In the genomic region with DNA sequence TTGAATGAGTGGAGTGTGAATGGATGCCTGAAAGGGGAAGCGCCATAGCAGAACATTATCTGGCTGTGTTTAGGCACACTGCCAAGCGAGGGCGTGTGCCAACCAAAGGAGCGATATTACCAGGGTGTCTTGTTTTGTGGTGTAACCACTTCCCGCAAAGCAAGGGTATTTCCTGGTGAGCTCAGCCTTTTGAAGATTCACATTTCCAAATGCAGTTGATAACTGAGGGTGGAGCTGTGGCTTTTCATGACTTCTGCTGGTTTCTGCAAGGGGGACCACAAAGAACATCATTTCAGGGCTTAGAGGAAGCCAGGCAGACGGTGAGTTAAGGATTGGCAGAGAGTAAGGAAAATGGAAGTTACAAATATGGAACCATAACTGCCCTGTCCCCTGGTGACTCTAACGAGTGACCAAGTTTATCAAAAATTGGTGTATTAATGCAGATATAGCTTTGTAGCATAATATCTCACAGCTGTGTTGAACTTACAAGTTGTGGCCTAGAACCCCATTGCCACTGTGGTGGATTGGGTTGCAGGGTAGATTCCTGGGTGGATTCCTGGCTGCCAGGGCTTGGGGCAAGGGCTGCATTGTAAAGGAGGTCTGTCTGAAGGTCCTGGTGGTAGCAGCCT, we compare ENCODE assay signal across 9 cellular contexts.
DNase-seq lines count a peak whose midpoint lies in the region; ATAC-seq, FAIRE-seq and TF ChIP-seq lines count a peak whose summit lies in the region.
"Had no signal": no experiment of that assay in that cellular context is flagged by ENCODE, and none has a peak within 500 bp of the region (broad histone marks: within the 10 kb centered on the region; RNA-seq: fewer than 3 reads in every experiment).

No MANE protein-coding gene starts in this region.

- no peaks in the 10 kb centered on the region for H3K36me3 ChIP-seq in K562 (ENCODE audit: control insufficient read depth, insufficient read depth, low read length)
- no peaks in the 10 kb centered on the region for H3K36me3 ChIP-seq in lung (ENCODE audit: control insufficient read depth in 2 of 2, insufficient read depth in 2 of 2, low read length in 2 of 2)

- H3K9me3 Mint-ChIP-seq in stimulated activated memory B cell treated with anti-CD40 and anti-IgM and Interleukin-4, amounts not matched to agents 10 μg/mL and 1 μg/mL and 100 μg/mL, for 72 hours: peaks cover 6% of the 10 kb centered on the region
- H3K9me3 Mint-ChIP-seq: neural crest cell had no signal

- no peaks in the 10 kb centered on the region for H3K79me2 ChIP-seq in K562 (ENCODE audit: control insufficient read depth, insufficient read depth, low read length)

- no peaks in the 10 kb centered on the region; the same call in 1 of the 2 replicates for H4K20me1 ChIP-seq in K562 (replicated peaks; ENCODE audit: control insufficient read depth, insufficient read depth, low read length)

- no peak for TF ChIP-seq POLR2A in K562 (conservative IDR thresholded peaks at IDR 0.05)

- H3K9ac ChIP-seq in K562 (ENCODE audit: insufficient read depth in 1 of 2, low read depth in 2 of 2, low read length in 2 of 2): no peak overlapping the region

- peak in 1 of 2 experiments; percentile 37; a peak in 1 of 4 replicates for TF ChIP-seq RAD21 in K562 (CRISPR knock-in tag; conservative IDR thresholded peaks at IDR 0.05 in 1 of 2, IDR thresholded peaks at IDR 0.05 in 1 of 2)

- in situ Hi-C loops in K562 (cut with MboI): no loop called here

- peaks cover 40% of the 10 kb centered on the region for H3K36me3 Mint-ChIP-seq in stimulated activated memory B cell treated with anti-CD40 and anti-IgM and Interleukin-4, amounts not matched to agents 10 μg/mL and 1 μg/mL and 100 μg/mL, for 72 hours

- H3K4me1 ChIP-seq in K562 (replicated peaks in 1 of 2; ENCODE audit: control insufficient read depth in 2 of 2, insufficient read depth in 2 of 2, low read length in 2 of 2) (peaks cover 3 to 21% of the 10 kb centered on the region in 2 experiments; a peak in 4 of 5 replicates), lung (ENCODE audit: control insufficient read depth in 2 of 2, insufficient read depth in 2 of 2, low read length in 2 of 2) (peaks cover 0 to 16% of the 10 kb centered on the region in 2 donors)

- H2AFZ ChIP-seq in K562 (ENCODE audit: low read depth, low read length): no peak overlapping the region

- no peak overlapping the region for H3K4me2 ChIP-seq in K562 (ENCODE audit: insufficient read depth, low read length)

- FAIRE-seq in K562 (lab: Jason Lieb, UNC): peak; percentile 75

- peak overlapping the region; percentile 22 for H3K4me3 Mint-ChIP-seq in stimulated activated memory B cell treated with anti-CD40 and anti-IgM and Interleukin-4, amounts not matched to agents 10 μg/mL and 1 μg/mL and 100 μg/mL, for 72 hours
- H3K4me3 Mint-ChIP-seq: neural crest cell had no signal

- intact Hi-C loops in K562 (cut with micrococcal nuclease): no loop called here

- no peaks in the 10 kb centered on the region for H3K27me3 Mint-ChIP-seq in stimulated activated memory B cell treated with anti-CD40 and anti-IgM and Interleukin-4, amounts not matched to agents 10 μg/mL and 1 μg/mL and 100 μg/mL, for 72 hours

- CTCF ChIA-PET in K562 (lab: Yijun Ruan, JAX; ENCODE audit: low intra/inter-chr PET ratio): no interaction called here

- no peak overlapping the region for H3K4me3 ChIP-seq in K562
- no peak overlapping the region for H3K4me3 ChIP-seq in lung

- H3K9me3 ChIP-seq in K562 (replicated peaks; ENCODE audit: control insufficient read depth, insufficient read depth, low read depth, low read length) (no peaks in the 10 kb centered on the region), lung (ENCODE audit: control insufficient read depth in 2 of 2, insufficient read depth in 1 of 2, low read length in 1 of 2) (peaks cover 0 to 2% of the 10 kb centered on the region in 2 donors)

- no peaks in the 10 kb centered on the region for H3K9me1 ChIP-seq in K562 (ENCODE audit: control insufficient read depth, insufficient read depth, low read length)

- no peak overlapping the region for H3K27ac ChIP-seq in K562 (ENCODE audit: extremely low read depth, low read depth, low read length)
- H3K27ac ChIP-seq in lung (ENCODE audit: low read depth in 1 of 2, low read length in 1 of 2): peak overlapping the region in 1 of 2 donors; percentile 35

- POLR2A ChIA-PET in K562 (lab: Yijun Ruan, JAX): no interaction called here

- H3K27ac Mint-ChIP-seq in stimulated activated memory B cell treated with anti-CD40 and anti-IgM and Interleukin-4, amounts not matched to agents 10 μg/mL and 1 μg/mL and 100 μg/mL, for 72 hours: peak overlapping the region; percentile 50

- DNase-seq in CD1c-positive myeloid dendritic cell (ENCODE audit: extremely low spot score) (peak; percentile 91), NAMALWA (ENCODE audit: low spot score) (peak; percentile 82), UCSD-AML1 (lab: John Stamatoyannopoulos, UW; ENCODE audit: unreplicated experiment) (peak; percentile 75), K562 (ENCODE audit: extremely low read depth in 1 of 4, low spot score in 3 of 4) (peak in 1 of 4 experiments; percentile 22), lung (ENCODE audit: low spot score) (peak; percentile 68)

- 7% methylated on average over 7 of the region's 7 CpGs for WGBS in K562 (ENCODE audit: insufficient coverage, low coverage, missing lambda C conversion rate)
- WGBS in lung, 2 donors: 16 to 30% methylated on average over 7 of the region's 7 CpGs

- ATAC-seq in GM21423 (IDR thresholded peaks at IDR 0.05; ENCODE audit: unreplicated experiment): peak; percentile 60
- no peak for ATAC-seq in K562
- ATAC-seq in lung (ENCODE audit: insufficient read depth, low FRiP score): peak; percentile 74
- ATAC-seq in stimulated activated memory B cell treated with anti-CD40 and anti-IgM and Interleukin-4, amounts not matched to agents 10 μg/mL and 1 μg/mL and 100 μg/mL, for 72 hours: peak; percentile 95
- no peak for ATAC-seq in HG03571 (IDR thresholded peaks at IDR 0.05; ENCODE audit: unreplicated experiment)

- peaks cover 0 to 24% of the 10 kb centered on the region in 2 experiments; a peak in 2 of 5 replicates for H3K27me3 ChIP-seq in K562 (ENCODE audit: control insufficient read depth in 2 of 2, insufficient read depth in 2 of 2, low read length in 2 of 2)
- no peaks in the 10 kb centered on the region for H3K27me3 ChIP-seq in lung (ENCODE audit: control insufficient read depth, insufficient read depth)

- peaks cover 35% of the 10 kb centered on the region for H3K4me1 Mint-ChIP-seq in stimulated activated memory B cell treated with anti-CD40 and anti-IgM and Interleukin-4, amounts not matched to agents 10 μg/mL and 1 μg/mL and 100 μg/mL, for 72 hours
- H3K4me1 Mint-ChIP-seq: neural crest cell had no signal

- TF ChIP-seq CTCF in K562 (IDR thresholded peaks at IDR 0.05 in 2 of 3, conservative IDR thresholded peaks at IDR 0.05 in 1 of 3; ENCODE audit: insufficient read depth in 2 of 3, low read depth in 1 of 3, low read length in 3 of 3) (peak in 1 of 3 experiments; percentile 18; a peak in 1 of 6 replicates), lung (IDR thresholded peaks at IDR 0.05; ENCODE audit: control extremely low read depth, extremely low read depth) (no peak)

- TF ChIP-seq EP300 in K562 (IDR thresholded peaks at IDR 0.05; ENCODE audit: low read length): peak; percentile 34; the same call in 1 of the 2 replicates

- no TSS peak for BruUV-seq in K562 (replicated peaks; lab: Mats Ljungman, UMichigan)

TF ChIP-seq in K562, 482 proteins besides CTCF, POLR2A, EP300 and RAD21 (continues in another document):
- TF ChIP-seq NR2C1 (IDR thresholded peaks at IDR 0.05) (no peak), NR2C1 (tag; IDR thresholded peaks at IDR 0.05) (no peak; the same call in 1 of the 2 replicates), TCF3 (CRISPR knock-in tag; IDR thresholded peaks at IDR 0.05) (peak; percentile 38), GABPA (tag; conservative IDR thresholded peaks at IDR 0.05; ENCODE audit: low read depth) (0 out of 2 replicates have a peak, but pooled peaks have one; percentile 35), ZKSCAN1 (IDR thresholded peaks at IDR 0.05; ENCODE audit: low read depth, low read length) (peak; percentile 67; the same call in 1 of the 2 replicates), SMARCE1 (IDR thresholded peaks at IDR 0.05) (peak; percentile 32; the same call in 1 of the 2 replicates), ZC3H4 (CRISPR knock-in tag; IDR thresholded peaks at IDR 0.05; ENCODE audit: borderline replicate concordance) (no peak), HMBOX1 (IDR thresholded peaks at IDR 0.05) (0 out of 2 replicates have a peak, but pooled peaks have one; percentile 4), GTF2E2 (tag; IDR thresholded peaks at IDR 0.05) (0 out of 2 replicates have a peak, but pooled peaks have one; percentile 21), RCOR1 (IDR thresholded peaks at IDR 0.05; ENCODE audit: borderline replicate concordance in 1 of 2, low read depth in 2 of 2, low read length in 2 of 2) (peak; percentile 14 to 80; a peak in 2 of 4 replicates), NFIC (IDR thresholded peaks at IDR 0.05) (peak; percentile 75), ZBTB33 (CRISPR knock-in tag; IDR thresholded peaks at IDR 0.05) (no peak), BHLHE40 (IDR thresholded peaks at IDR 0.05; ENCODE audit: low read length) (peak; percentile 42; the same call in 1 of the 2 replicates), ETV1 (tag; conservative IDR thresholded peaks at IDR 0.05; ENCODE audit: low read depth) (peak; percentile 63)

Comparison
In these comparisons a context has a peak if more than half of its experiments do, and no peak if none do; other contexts are left out.
1. ATAC-seq: peak in GM21423 (single experiment), lung (single experiment) and stimulated activated memory B cell treated with anti-CD40 and anti-IgM and Interleukin-4, amounts not matched to agents 10 μg/mL and 1 μg/mL and 100 μg/mL, for 72 hours (single experiment); none in K562 (single experiment) and HG03571 (single experiment).